1 cellular context compared by ENCODE assay signal in genomic region chr20:40449144-40449543, GRCh38.
TF ChIP-seq lines count a peak whose summit lies in the region.

No MANE protein-coding gene starts in this region.

TF ChIP-seq in H1, 55 proteins besides CTCF, POLR2A, EP300 and RAD21 (continued from another document):
- TF ChIP-seq CHD7 (IDR thresholded peaks at IDR 0.05; ENCODE audit: insufficient replicate concordance, low read length) = no peak
- TF ChIP-seq TAF7 (optimal IDR thresholded peaks at IDR 0.05; ENCODE audit: borderline replicate concordance, low read depth, low read length) = no peak
- no peak for TF ChIP-seq SP2 (IDR thresholded peaks at IDR 0.05; ENCODE audit: low read length)
- no peak for TF ChIP-seq SIX5 (IDR thresholded peaks at IDR 0.05; ENCODE audit: low read depth, low read length)
- TF ChIP-seq RFX5 (IDR thresholded peaks at IDR 0.05; ENCODE audit: borderline replicate concordance, low read depth, low read length) = no peak
- TF ChIP-seq HDAC6 (IDR thresholded peaks at IDR 0.05; ENCODE audit: low read depth, low read length) = no peak
- no peak for TF ChIP-seq BRCA1 (IDR thresholded peaks at IDR 0.05; ENCODE audit: low read depth, low read length)
- no peak for TF ChIP-seq POU5F1 (IDR thresholded peaks at IDR 0.05; ENCODE audit: low read depth, low read length)
TF ChIP-seq in H1: peak in this region for 0.
